9 cellular contexts compared by ENCODE assay signal in the genomic region with DNA sequence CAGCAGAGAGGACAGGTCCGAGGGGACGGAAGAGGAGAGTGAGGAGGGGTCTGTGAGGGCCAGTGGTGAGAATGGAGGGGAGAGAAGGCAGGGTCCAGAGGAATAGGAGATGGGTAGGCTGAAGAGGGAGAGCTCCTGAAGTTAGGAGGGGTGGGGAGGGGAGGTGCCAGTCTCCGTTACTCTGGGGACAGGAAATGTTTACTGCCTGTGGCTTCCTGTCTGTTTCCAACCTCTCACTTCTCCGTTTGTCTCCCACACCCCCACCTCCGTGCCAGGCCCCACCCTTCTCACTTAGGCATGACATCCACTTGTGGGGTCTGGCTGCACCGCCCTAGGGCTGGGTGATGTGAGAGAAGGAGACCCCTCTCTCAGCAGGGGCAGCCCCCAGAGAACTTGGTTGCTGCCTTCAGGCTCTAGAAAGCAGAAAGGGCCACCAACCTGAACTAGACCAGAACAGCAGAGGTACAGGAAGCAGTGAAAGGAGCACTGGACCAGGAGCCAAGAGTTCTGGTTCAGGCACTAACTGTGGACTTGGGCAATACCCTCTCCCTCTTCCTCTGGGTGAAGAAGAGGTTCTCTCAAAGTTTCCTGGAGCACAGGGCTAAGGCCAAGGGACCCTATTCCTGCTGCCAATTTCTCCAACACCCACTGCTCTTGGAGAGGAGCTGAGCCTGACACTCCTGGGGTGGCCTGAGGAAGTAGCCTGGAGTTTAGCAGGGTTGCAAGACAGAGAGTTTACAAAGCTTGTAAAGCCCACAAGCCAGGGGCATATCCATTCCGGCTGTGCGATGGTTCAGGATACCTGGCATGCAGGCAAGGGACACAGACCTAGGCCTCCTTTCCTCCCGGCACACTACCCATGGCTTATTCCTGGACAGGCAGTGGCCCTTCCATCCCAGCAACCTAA. TPM values are rescaled to one million over a fixed set of nuclear protein-coding genes. Genes with fewer than 3 reads are reported as not detected.
DNase-seq lines count a peak whose midpoint lies in the region; ATAC-seq and TF ChIP-seq lines count a peak whose summit lies in the region.
"Had no signal": no experiment of that assay in that cellular context is flagged by ENCODE, and none has a peak within 500 bp of the region (broad histone marks: within the 10 kb centered on the region; RNA-seq: fewer than 3 reads in every experiment).

No MANE protein-coding gene starts in this region.

- no peaks in the 10 kb centered on the region for H3K27me3 ChIP-seq in right cardiac atrium (ENCODE audit: control insufficient read depth, insufficient read depth)

- no peak for TF ChIP-seq CTCF in mesothelial cell of epicardium (IDR thresholded peaks at IDR 0.05; ENCODE audit: unreplicated experiment)

- H3K9me3 ChIP-seq in right cardiac atrium (ENCODE audit: control insufficient read depth, low read length) = no peaks in the 10 kb centered on the region

- H3K9me3 Mint-ChIP-seq in activated T-helper 17 cell treated with anti-CD3 and anti-CD28 coated beads, Interleukin-2, amount 50 U/mL, for 72 hours = no peaks in the 10 kb centered on the region
- no peaks in the 10 kb centered on the region for H3K9me3 Mint-ChIP-seq in mesothelial cell of epicardium

- peak; percentile 11 for DNase-seq in OCI-M1 (lab: John Stamatoyannopoulos, UW)
- DNase-seq in right cardiac atrium = peak; percentile 68 to 86 (median 83)
- DNase-seq in stimulated activated CD8-positive, alpha-beta memory T cell treated with anti-CD3 and anti-CD28 coated beads, Interleukin-12 subunit alpha, Interleukin-12 subunit beta, amount 100 ng/mL, for 1 hour (ENCODE audit: low read depth) = peak; percentile 71
- no peak for DNase-seq in mesothelial cell of epicardium (ENCODE audit: low spot score in 2 of 2, unreplicated experiment in 2 of 2)
- DNase-seq in NCI-H446 treated with DMSO at 0.1 percent for 48 hours (lab: John Stamatoyannopoulos, UW) = no peak
- no peak for DNase-seq in HT-29 (ENCODE audit: low spot score)

- H3K4me3 Mint-ChIP-seq in activated T-helper 17 cell treated with anti-CD3 and anti-CD28 coated beads, Interleukin-2, amount 50 U/mL, for 72 hours = peak overlapping the region; percentile 83
- H3K4me3 Mint-ChIP-seq in mesothelial cell of epicardium = no peak overlapping the region

- 41% methylated on average over 9 of the region's 9 CpGs for WGBS in right cardiac atrium

- H3K27ac ChIP-seq in right cardiac atrium (ENCODE audit: low read length) = peak overlapping the region; percentile 85

- peaks cover 34% of the 10 kb centered on the region for H3K4me1 ChIP-seq in right cardiac atrium (ENCODE audit: control insufficient read depth, insufficient read depth, low read length)

- intact Hi-C loops in right cardiac atrium (cut with DNase I) = no loop called here

- H3K27ac Mint-ChIP-seq in activated T-helper 17 cell treated with anti-CD3 and anti-CD28 coated beads, Interleukin-2, amount 50 U/mL, for 72 hours = peak overlapping the region; percentile 89
- no peak overlapping the region for H3K27ac Mint-ChIP-seq in mesothelial cell of epicardium

- no peaks in the 10 kb centered on the region for H3K27me3 Mint-ChIP-seq in activated T-helper 17 cell treated with anti-CD3 and anti-CD28 coated beads, Interleukin-2, amount 50 U/mL, for 72 hours
- no peaks in the 10 kb centered on the region for H3K27me3 Mint-ChIP-seq in mesothelial cell of epicardium (ENCODE audit: low read depth)

- ATAC-seq in GM18502 (IDR thresholded peaks at IDR 0.05; ENCODE audit: poor library complexity, unreplicated experiment) (peak; percentile 72), right cardiac atrium (peak; percentile 56 to 59)
- ATAC-seq in activated T-helper 17 cell treated with anti-CD3 and anti-CD28 coated beads, Interleukin-2, amount 50 U/mL, for 72 hours (replicated peaks) = peak; percentile 59

- peaks cover 98% of the 10 kb centered on the region for H3K36me3 Mint-ChIP-seq in activated T-helper 17 cell treated with anti-CD3 and anti-CD28 coated beads, Interleukin-2, amount 50 U/mL, for 72 hours (ENCODE audit: low read depth)
- peaks cover 6% of the 10 kb centered on the region for H3K36me3 Mint-ChIP-seq in mesothelial cell of epicardium

- H3K4me1 Mint-ChIP-seq in activated T-helper 17 cell treated with anti-CD3 and anti-CD28 coated beads, Interleukin-2, amount 50 U/mL, for 72 hours = peaks cover 38% of the 10 kb centered on the region
- peaks cover 12% of the 10 kb centered on the region for H3K4me1 Mint-ChIP-seq in mesothelial cell of epicardium

- no peak overlapping the region for H3K4me3 ChIP-seq in right cardiac atrium (ENCODE audit: low read length)

RNA-seq across cellular contexts. Expression of a gene that starts 5.5 kb away (rescaled TPM):
- total RNA-seq in activated T-helper 17 cell treated with anti-CD3 and anti-CD28 coated beads, Interleukin-2, amount 50 U/mL, for 72 hours = 100 to 1,000 TPM in 1 of 2 donors, 10 to 100 TPM in 1; 29.9 to 211 TPM
- total RNA-seq in right cardiac atrium (100 to 1,000 TPM in 1 of 4 donors, 10 to 100 TPM in 3; 57.0 to 141 (median 60.2) TPM), mesothelial cell of epicardium (60.7 to 71.9 TPM (median 65.3 TPM) in 3 replicates)
- 49.3 TPM for polyA plus RNA-seq in right cardiac atrium
- total RNA-seq in HT-29 (2014; rRNA removed; shearing (Covaris generic)) = not detected in 2 replicates

RNA-seq across cellular contexts. Expression of a gene that starts 29.0 kb away (rescaled TPM):
- total RNA-seq in activated T-helper 17 cell treated with anti-CD3 and anti-CD28 coated beads, Interleukin-2, amount 50 U/mL, for 72 hours = 1 to 10 TPM in 1 of 2 donors, under 1 TPM in 1; 0.48 to 2.6 TPM
- total RNA-seq in right cardiac atrium (10 to 100 TPM in 1 of 4 donors, 1 to 10 TPM in 3; 6.5 to 17.0 (median 8.9) TPM), mesothelial cell of epicardium (30.5 to 35.4 TPM (median 34.2 TPM) in 3 replicates)
- 6.0 TPM for polyA plus RNA-seq in right cardiac atrium
- 0.10 and 1.3 TPM in 2 replicates for total RNA-seq in HT-29 (2014; rRNA removed; shearing (Covaris generic))

RNA-seq across cellular contexts. Expression of a gene that starts 49.3 kb away (rescaled TPM):
- 1 to 10 TPM in 1 of 2 donors, under 1 TPM in 1; 0.24 to 2.2 TPM for total RNA-seq in activated T-helper 17 cell treated with anti-CD3 and anti-CD28 coated beads, Interleukin-2, amount 50 U/mL, for 72 hours
- under 1 TPM; 0.39 to 0.71 (median 0.46) TPM for total RNA-seq in right cardiac atrium
- 0.20 TPM for polyA plus RNA-seq in right cardiac atrium
- 0.18 to 0.32 TPM (median 0.24 TPM) in 3 replicates for total RNA-seq in mesothelial cell of epicardium
- total RNA-seq in HT-29 (2014; rRNA removed; shearing (Covaris generic)) = not detected in 2 replicates
- total RNA-seq: kidney epithelial cell had no signal

RNA-seq across cellular contexts. Expression of a gene that starts 59.9 kb away (rescaled TPM):
- 10 to 100 TPM; 16.4 to 21.2 TPM for total RNA-seq in activated T-helper 17 cell treated with anti-CD3 and anti-CD28 coated beads, Interleukin-2, amount 50 U/mL, for 72 hours
- total RNA-seq in right cardiac atrium (under 1 TPM in 1 of 4 donors, not detected in 3; 0.79 TPM), mesothelial cell of epicardium (not detected in 3 replicates)
- not detected for polyA plus RNA-seq in right cardiac atrium
- not detected in 2 replicates for total RNA-seq in HT-29 (2014; rRNA removed; shearing (Covaris generic))

Comparison
In these comparisons a context has a peak if more than half of its experiments do, and no peak if none do; other contexts are left out.
1. DNase-seq: peak in OCI-M1 (single experiment), right cardiac atrium (3 of 3) and stimulated activated CD8-positive, alpha-beta memory T cell treated with anti-CD3 and anti-CD28 coated beads, Interleukin-12 subunit alpha, Interleukin-12 subunit beta, amount 100 ng/mL, for 1 hour (single experiment); none in mesothelial cell of epicardium (0 of 2), NCI-H446 treated with DMSO at 0.1 percent for 48 hours (single experiment) and HT-29 (single experiment).
2. RNA of a gene that starts 5.5 kb away (total RNA-seq): 29.9 to 211 TPM in activated T-helper 17 cell treated with anti-CD3 and anti-CD28 coated beads, Interleukin-2, amount 50 U/mL, for 72 hours, 60.7 to 71.9 TPM in mesothelial cell of epicardium and 57.0 to 141 TPM in right cardiac atrium; not detected in HT-29; every median in the first group is over 10 times any median in the second.
3. Peak in every context shown above with its lines, with median percentiles within 50 percentile points of each other: ATAC-seq.